ENCODE assay signal across 1 cellular context in the genomic region with DNA sequence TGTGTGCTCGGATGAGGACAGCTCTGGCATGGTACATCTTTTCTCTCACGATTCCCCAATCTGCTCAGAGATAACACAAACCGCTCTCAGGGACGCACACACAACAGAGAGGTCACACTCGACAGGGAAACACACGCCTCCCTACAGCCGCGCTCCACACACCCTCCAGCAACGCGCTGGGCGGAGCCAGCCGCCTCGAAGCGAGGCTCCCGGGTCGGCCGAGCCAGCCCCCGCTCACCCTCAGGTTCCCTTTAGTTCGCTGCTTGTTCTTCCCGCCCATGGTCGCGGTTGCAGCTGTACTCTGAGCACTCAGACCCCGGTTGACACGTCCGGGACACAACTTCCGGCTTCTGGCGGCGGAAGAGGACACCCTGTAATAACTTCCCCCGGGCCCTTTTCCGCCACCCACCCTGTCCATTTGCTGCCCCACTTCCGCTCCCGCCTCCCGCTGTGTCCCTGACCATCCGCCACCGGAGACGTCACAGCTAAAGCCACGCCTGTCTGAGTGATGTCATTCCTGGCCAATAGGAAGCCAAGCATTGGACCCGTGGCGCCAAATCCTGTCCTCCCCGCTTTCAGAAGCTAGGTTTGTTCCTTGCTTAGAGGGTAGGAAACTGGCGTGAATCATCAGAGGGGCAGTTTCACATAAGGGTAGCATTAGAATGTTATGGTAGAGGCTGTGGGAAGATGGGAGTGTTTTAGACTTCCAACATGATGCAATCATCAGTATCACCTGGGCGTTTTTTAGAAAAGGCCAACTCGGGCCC.
TF ChIP-seq lines count a peak whose summit lies in the region.

A gene with protein sequence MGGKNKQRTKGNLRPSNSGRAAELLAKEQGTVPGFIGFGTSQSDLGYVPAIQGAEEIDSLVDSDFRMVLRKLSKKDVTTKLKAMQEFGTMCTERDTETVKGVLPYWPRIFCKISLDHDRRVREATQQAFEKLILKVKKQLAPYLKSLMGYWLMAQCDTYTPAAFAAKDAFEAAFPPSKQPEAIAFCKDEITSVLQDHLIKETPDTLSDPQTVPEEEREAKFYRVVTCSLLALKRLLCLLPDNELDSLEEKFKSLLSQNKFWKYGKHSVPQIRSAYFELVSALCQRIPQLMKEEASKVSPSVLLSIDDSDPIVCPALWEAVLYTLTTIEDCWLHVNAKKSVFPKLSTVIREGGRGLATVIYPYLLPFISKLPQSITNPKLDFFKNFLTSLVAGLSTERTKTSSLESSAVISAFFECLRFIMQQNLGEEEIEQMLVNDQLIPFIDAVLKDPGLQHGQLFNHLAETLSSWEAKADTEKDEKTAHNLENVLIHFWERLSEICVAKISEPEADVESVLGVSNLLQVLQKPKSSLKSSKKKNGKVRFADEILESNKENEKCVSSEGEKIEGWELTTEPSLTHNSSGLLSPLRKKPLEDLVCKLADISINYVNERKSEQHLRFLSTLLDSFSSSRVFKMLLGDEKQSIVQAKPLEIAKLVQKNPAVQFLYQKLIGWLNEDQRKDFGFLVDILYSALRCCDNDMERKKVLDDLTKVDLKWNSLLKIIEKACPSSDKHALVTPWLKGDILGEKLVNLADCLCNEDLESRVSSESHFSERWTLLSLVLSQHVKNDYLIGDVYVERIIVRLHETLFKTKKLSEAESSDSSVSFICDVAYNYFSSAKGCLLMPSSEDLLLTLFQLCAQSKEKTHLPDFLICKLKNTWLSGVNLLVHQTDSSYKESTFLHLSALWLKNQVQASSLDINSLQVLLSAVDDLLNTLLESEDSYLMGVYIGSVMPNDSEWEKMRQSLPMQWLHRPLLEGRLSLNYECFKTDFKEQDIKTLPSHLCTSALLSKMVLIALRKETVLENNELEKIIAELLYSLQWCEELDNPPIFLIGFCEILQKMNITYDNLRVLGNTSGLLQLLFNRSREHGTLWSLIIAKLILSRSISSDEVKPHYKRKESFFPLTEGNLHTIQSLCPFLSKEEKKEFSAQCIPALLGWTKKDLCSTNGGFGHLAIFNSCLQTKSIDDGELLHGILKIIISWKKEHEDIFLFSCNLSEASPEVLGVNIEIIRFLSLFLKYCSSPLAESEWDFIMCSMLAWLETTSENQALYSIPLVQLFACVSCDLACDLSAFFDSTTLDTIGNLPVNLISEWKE (N-terminal part only) (minus strand): TSS at position 352 of the 767 bp plus-strand sequence. CDS start 72 bp downstream, at position 280.

TF ChIP-seq in HepG2, 621 proteins besides CTCF, POLR2A, EP300 and RAD21 (continued from another document and continues in another):
- TF ChIP-seq SKI (IDR thresholded peaks at IDR 0.05; ENCODE audit: partially characterized antibody) = no peak
- no peak for TF ChIP-seq ZNF367 (CRISPR knock-in tag; IDR thresholded peaks at IDR 0.05; ENCODE audit: borderline replicate concordance)
- TF ChIP-seq, protein P1, sequence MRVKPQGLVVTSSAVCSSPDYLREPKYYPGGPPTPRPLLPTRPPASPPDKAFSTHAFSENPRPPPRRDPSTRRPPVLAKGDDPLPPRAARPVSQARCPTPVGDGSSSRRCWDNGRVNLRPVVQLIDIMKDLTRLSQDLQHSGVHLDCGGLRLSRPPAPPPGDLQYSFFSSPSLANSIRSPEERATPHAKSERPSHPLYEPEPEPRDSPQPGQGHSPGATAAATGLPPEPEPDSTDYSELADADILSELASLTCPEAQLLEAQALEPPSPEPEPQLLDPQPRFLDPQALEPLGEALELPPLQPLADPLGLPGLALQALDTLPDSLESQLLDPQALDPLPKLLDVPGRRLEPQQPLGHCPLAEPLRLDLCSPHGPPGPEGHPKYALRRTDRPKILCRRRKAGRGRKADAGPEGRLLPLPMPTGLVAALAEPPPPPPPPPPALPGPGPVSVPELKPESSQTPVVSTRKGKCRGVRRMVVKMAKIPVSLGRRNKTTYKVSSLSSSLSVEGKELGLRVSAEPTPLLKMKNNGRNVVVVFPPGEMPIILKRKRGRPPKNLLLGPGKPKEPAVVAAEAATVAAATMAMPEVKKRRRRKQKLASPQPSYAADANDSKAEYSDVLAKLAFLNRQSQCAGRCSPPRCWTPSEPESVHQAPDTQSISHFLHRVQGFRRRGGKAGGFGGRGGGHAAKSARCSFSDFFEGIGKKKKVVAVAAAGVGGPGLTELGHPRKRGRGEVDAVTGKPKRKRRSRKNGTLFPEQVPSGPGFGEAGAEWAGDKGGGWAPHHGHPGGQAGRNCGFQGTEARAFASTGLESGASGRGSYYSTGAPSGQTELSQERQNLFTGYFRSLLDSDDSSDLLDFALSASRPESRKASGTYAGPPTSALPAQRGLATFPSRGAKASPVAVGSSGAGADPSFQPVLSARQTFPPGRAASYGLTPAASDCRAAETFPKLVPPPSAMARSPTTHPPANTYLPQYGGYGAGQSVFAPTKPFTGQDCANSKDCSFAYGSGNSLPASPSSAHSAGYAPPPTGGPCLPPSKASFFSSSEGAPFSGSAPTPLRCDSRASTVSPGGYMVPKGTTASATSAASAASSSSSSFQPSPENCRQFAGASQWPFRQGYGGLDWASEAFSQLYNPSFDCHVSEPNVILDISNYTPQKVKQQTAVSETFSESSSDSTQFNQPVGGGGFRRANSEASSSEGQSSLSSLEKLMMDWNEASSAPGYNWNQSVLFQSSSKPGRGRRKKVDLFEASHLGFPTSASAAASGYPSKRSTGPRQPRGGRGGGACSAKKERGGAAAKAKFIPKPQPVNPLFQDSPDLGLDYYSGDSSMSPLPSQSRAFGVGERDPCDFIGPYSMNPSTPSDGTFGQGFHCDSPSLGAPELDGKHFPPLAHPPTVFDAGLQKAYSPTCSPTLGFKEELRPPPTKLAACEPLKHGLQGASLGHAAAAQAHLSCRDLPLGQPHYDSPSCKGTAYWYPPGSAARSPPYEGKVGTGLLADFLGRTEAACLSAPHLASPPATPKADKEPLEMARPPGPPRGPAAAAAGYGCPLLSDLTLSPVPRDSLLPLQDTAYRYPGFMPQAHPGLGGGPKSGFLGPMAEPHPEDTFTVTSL (CRISPR knock-in tag; IDR thresholded peaks at IDR 0.05; ENCODE audit: borderline replicate concordance) = no peak
- no peak for TF ChIP-seq SRSF4 (IDR thresholded peaks at IDR 0.05; ENCODE audit: low read depth, low read length, poor library complexity, severe bottlenecking)
- TF ChIP-seq, protein P2, sequence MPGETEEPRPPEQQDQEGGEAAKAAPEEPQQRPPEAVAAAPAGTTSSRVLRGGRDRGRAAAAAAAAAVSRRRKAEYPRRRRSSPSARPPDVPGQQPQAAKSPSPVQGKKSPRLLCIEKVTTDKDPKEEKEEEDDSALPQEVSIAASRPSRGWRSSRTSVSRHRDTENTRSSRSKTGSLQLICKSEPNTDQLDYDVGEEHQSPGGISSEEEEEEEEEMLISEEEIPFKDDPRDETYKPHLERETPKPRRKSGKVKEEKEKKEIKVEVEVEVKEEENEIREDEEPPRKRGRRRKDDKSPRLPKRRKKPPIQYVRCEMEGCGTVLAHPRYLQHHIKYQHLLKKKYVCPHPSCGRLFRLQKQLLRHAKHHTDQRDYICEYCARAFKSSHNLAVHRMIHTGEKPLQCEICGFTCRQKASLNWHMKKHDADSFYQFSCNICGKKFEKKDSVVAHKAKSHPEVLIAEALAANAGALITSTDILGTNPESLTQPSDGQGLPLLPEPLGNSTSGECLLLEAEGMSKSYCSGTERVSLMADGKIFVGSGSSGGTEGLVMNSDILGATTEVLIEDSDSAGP (CRISPR knock-in tag; IDR thresholded peaks at IDR 0.05; ENCODE audit: borderline replicate concordance) = peak; percentile 86; the same call in 1 of the 2 replicates
- no peak for TF ChIP-seq PAX8 (CRISPR knock-in tag; IDR thresholded peaks at IDR 0.05; ENCODE audit: borderline replicate concordance)
- peak; percentile 86 for TF ChIP-seq KMT2A (CRISPR knock-in tag; IDR thresholded peaks at IDR 0.05)
- TF ChIP-seq SMARCE1 (IDR thresholded peaks at IDR 0.05; ENCODE audit: borderline replicate concordance) = no peak
- no peak for TF ChIP-seq ZNF24 (IDR thresholded peaks at IDR 0.05)
- no peak for TF ChIP-seq JARID2 (CRISPR knock-in tag; IDR thresholded peaks at IDR 0.05; ENCODE audit: insufficient replicate concordance)
- TF ChIP-seq NR2F1 (CRISPR knock-in tag; IDR thresholded peaks at IDR 0.05) = no peak
- TF ChIP-seq SIN3A (IDR thresholded peaks at IDR 0.05; ENCODE audit: borderline replicate concordance, low read depth, low read length) = peak; percentile 98
- TF ChIP-seq, protein P3, sequence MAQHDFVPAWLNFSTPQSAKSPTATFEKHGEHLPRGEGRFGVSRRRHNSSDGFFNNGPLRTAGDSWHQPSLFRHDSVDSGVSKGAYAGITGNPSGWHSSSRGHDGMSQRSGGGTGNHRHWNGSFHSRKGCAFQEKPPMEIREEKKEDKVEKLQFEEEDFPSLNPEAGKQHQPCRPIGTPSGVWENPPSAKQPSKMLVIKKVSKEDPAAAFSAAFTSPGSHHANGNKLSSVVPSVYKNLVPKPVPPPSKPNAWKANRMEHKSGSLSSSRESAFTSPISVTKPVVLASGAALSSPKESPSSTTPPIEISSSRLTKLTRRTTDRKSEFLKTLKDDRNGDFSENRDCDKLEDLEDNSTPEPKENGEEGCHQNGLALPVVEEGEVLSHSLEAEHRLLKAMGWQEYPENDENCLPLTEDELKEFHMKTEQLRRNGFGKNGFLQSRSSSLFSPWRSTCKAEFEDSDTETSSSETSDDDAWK (CRISPR knock-in tag; IDR thresholded peaks at IDR 0.05) = no peak
- TF ChIP-seq, protein P4, sequence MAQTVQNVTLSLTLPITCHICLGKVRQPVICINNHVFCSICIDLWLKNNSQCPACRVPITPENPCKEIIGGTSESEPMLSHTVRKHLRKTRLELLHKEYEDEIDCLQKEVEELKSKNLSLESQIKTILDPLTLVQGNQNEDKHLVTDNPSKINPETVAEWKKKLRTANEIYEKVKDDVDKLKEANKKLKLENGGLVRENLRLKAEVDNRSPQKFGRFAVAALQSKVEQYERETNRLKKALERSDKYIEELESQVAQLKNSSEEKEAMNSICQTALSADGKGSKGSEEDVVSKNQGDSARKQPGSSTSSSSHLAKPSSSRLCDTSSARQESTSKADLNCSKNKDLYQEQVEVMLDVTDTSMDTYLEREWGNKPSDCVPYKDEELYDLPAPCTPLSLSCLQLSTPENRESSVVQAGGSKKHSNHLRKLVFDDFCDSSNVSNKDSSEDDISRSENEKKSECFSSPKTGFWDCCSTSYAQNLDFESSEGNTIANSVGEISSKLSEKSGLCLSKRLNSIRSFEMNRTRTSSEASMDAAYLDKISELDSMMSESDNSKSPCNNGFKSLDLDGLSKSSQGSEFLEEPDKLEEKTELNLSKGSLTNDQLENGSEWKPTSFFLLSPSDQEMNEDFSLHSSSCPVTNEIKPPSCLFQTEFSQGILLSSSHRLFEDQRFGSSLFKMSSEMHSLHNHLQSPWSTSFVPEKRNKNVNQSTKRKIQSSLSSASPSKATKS (CRISPR knock-in tag; IDR thresholded peaks at IDR 0.05) = no peak; the same call in 1 of the 2 replicates
- no peak for TF ChIP-seq RFX1 (IDR thresholded peaks at IDR 0.05)
- peak; percentile 81 for TF ChIP-seq FOXK2 (IDR thresholded peaks at IDR 0.05)
- no peak for TF ChIP-seq ZNF44 (CRISPR knock-in tag; IDR thresholded peaks at IDR 0.05)
- TF ChIP-seq, protein P5, sequence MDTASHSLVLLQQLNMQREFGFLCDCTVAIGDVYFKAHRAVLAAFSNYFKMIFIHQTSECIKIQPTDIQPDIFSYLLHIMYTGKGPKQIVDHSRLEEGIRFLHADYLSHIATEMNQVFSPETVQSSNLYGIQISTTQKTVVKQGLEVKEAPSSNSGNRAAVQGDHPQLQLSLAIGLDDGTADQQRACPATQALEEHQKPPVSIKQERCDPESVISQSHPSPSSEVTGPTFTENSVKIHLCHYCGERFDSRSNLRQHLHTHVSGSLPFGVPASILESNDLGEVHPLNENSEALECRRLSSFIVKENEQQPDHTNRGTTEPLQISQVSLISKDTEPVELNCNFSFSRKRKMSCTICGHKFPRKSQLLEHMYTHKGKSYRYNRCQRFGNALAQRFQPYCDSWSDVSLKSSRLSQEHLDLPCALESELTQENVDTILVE (CRISPR knock-in tag; IDR thresholded peaks at IDR 0.05) = peak; percentile 62; the same call in 1 of the 2 replicates
- no peak for TF ChIP-seq ZNF75D (CRISPR knock-in tag; IDR thresholded peaks at IDR 0.05; ENCODE audit: borderline replicate concordance)
- no peak for TF ChIP-seq ARNT (IDR thresholded peaks at IDR 0.05)
- peak; percentile 48 for TF ChIP-seq HNRNPLL (IDR thresholded peaks at IDR 0.05; ENCODE audit: low read depth, low read length, poor library complexity, severe bottlenecking)
- TF ChIP-seq ZNF841 (CRISPR knock-in tag; IDR thresholded peaks at IDR 0.05; ENCODE audit: borderline replicate concordance) = no peak
- TF ChIP-seq SIX4 (CRISPR knock-in tag; IDR thresholded peaks at IDR 0.05) = no peak; the same call in 1 of the 2 replicates
- no peak for TF ChIP-seq NFIC (IDR thresholded peaks at IDR 0.05; ENCODE audit: low read length)
- TF ChIP-seq ZFYVE20 (CRISPR knock-in tag; IDR thresholded peaks at IDR 0.05; ENCODE audit: borderline replicate concordance, low read depth) = no peak
- no peak for TF ChIP-seq KDM6A (CRISPR knock-in tag; IDR thresholded peaks at IDR 0.05; ENCODE audit: low read depth)
- TF ChIP-seq ZNF567 (CRISPR knock-in tag; IDR thresholded peaks at IDR 0.05; ENCODE audit: borderline replicate concordance) = no peak
- TF ChIP-seq KAT2B (IDR thresholded peaks at IDR 0.05; ENCODE audit: borderline replicate concordance, low read depth, low read length) = no peak
- TF ChIP-seq EED (CRISPR knock-in tag; IDR thresholded peaks at IDR 0.05) = no peak
- TF ChIP-seq ZNF234 (CRISPR knock-in tag; conservative IDR thresholded peaks at IDR 0.05) = no peak
- TF ChIP-seq MATR3 (CRISPR knock-in tag; IDR thresholded peaks at IDR 0.05) = no peak
- TF ChIP-seq FOXA1 (IDR thresholded peaks at IDR 0.05) = no peak
- TF ChIP-seq FOXA1 (CRISPR knock-in tag; IDR thresholded peaks at IDR 0.05) = peak; percentile 45; the same call in 1 of the 2 replicates
- peak; percentile 82; the same call in 1 of the 2 replicates for TF ChIP-seq SALL2 (CRISPR knock-in tag; IDR thresholded peaks at IDR 0.05)
- TF ChIP-seq ZNF282 (IDR thresholded peaks at IDR 0.05; ENCODE audit: partially characterized antibody) = no peak
